Comparison of ENCODE assay signal across 15 cellular contexts in the genomic region with DNA sequence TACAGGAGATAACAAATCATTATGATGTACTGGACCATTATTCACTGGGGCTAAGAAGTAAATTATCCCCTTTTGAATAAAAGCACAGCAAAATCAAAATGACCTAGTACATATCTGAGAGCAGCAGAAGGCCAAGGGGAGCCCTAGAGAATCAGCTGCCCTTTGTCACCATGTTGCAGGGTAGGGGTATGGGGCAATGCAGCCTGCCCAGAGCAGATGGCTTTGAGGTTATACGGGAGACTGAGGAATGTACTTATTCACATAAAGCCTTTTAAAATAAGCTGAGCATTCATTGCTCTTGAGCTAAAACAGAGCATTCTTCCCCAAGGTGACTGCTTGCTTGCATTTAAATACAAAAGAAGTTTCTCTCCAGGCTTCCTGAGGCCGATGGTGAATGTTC. TPM values are rescaled to one million over a fixed set of nuclear protein-coding genes. Genes with fewer than 3 reads are reported as not detected.
DNase-seq lines count a peak whose midpoint lies in the region; ATAC-seq and TF ChIP-seq lines count a peak whose summit lies in the region.
"Had no signal": no experiment of that assay in that cellular context is flagged by ENCODE, and none has a peak within 500 bp of the region (broad histone marks: within the 10 kb centered on the region; RNA-seq: fewer than 3 reads in every experiment).

No MANE protein-coding gene starts in this region.

- no peak for TF ChIP-seq CTCF in osteocyte (IDR thresholded peaks at IDR 0.05)

- DNase-seq in T-helper 2 cell treated with Interferon-gamma antibody and Interleukin-4, amounts not matched to agents 5 μg/mL and 100 μg/mL, for 36 hours (ENCODE audit: low spot score) = no peak
- no peak for DNase-seq in T-helper 2 cell
- no peak for DNase-seq in activated naive CD4-positive, alpha-beta T cell treated with anti-CD3 and anti-CD28 coated beads, Interleukin-2, amount 50 U/mL, for 72 hours (ENCODE audit: low spot score in 2 of 2)
- DNase-seq in natural killer cell treated with Interleukin-12 subunit alpha and Interleukin-12 subunit beta and Interleukin-15 and Interleukin-18, amount 100 ng/mL, for 72 hours (ENCODE audit: low spot score) = no peak
- DNase-seq in inferior parietal cortex (ENCODE audit: extremely low spot score) = no peak
- no peak for DNase-seq in osteocyte (ENCODE audit: extremely low spot score, unreplicated experiment)
- DNase-seq: activated effector memory CD4-positive, alpha-beta T cell treated with anti-CD3 and anti-CD28 coated beads, Interleukin-2, amount 50 U/mL, for 16 hours; GM23248; IMR-90; lower lobe of right lung; NCI-H345; right lobe of liver; stimulated activated CD4-positive, alpha-beta T cell treated with anti-CD3 and anti-CD28 coated beads, Interleukin-4, amount 100 ng/mL, for 1 hour had no signal

- no peak for ATAC-seq in activated naive CD4-positive, alpha-beta T cell treated with anti-CD3 and anti-CD28 coated beads, Interleukin-2, amount 50 U/mL, for 72 hours
- ATAC-seq in natural killer cell treated with Interleukin-12 subunit alpha and Interleukin-12 subunit beta and Interleukin-15 and Interleukin-18, amount 100 ng/mL, for 72 hours = no peak
- ATAC-seq in GM18867 (IDR thresholded peaks at IDR 0.05; ENCODE audit: unreplicated experiment) = no peak
- ATAC-seq: lower lobe of right lung, right lobe of liver had no signal

- H3K4me1 Mint-ChIP-seq in T-helper 2 cell treated with Interferon-gamma antibody and Interleukin-4, amounts not matched to agents 5 μg/mL and 100 μg/mL, for 36 hours (ENCODE audit: low read depth) = peaks cover 69% of the 10 kb centered on the region
- H3K4me1 Mint-ChIP-seq in IgD-negative memory B cell (peaks cover 56 to 65% (median 57%) of the 10 kb centered on the region in 3 donors), osteocyte (ENCODE audit: unreplicated experiment) (peaks cover 37% of the 10 kb centered on the region)
- H3K4me1 Mint-ChIP-seq in natural killer cell treated with Interleukin-12 subunit alpha and Interleukin-12 subunit beta and Interleukin-15 and Interleukin-18, amount 100 ng/mL, for 72 hours (ENCODE audit: low read depth in 2 of 2) = peaks cover 57 to 78% of the 10 kb centered on the region in 2 donors

- no peaks in the 10 kb centered on the region for H3K9me3 Mint-ChIP-seq in T-helper 2 cell treated with Interferon-gamma antibody and Interleukin-4, amounts not matched to agents 5 μg/mL and 100 μg/mL, for 36 hours
- H3K9me3 Mint-ChIP-seq in IgD-negative memory B cell = no peaks in the 10 kb centered on the region
- no peaks in the 10 kb centered on the region for H3K9me3 Mint-ChIP-seq in activated naive CD4-positive, alpha-beta T cell treated with anti-CD3 and anti-CD28 coated beads, Interleukin-2, amount 50 U/mL, for 72 hours
- H3K9me3 Mint-ChIP-seq in natural killer cell treated with Interleukin-12 subunit alpha and Interleukin-12 subunit beta and Interleukin-15 and Interleukin-18, amount 100 ng/mL, for 72 hours = no peaks in the 10 kb centered on the region
- no peaks in the 10 kb centered on the region for H3K9me3 Mint-ChIP-seq in osteocyte (ENCODE audit: unreplicated experiment)

- no peaks in the 10 kb centered on the region for H3K27me3 Mint-ChIP-seq in T-helper 2 cell treated with Interferon-gamma antibody and Interleukin-4, amounts not matched to agents 5 μg/mL and 100 μg/mL, for 36 hours (ENCODE audit: low read depth)
- H3K27me3 Mint-ChIP-seq in IgD-negative memory B cell = no peaks in the 10 kb centered on the region
- no peaks in the 10 kb centered on the region for H3K27me3 Mint-ChIP-seq in natural killer cell treated with Interleukin-12 subunit alpha and Interleukin-12 subunit beta and Interleukin-15 and Interleukin-18, amount 100 ng/mL, for 72 hours
- H3K27me3 Mint-ChIP-seq in osteocyte (ENCODE audit: unreplicated experiment) = no peaks in the 10 kb centered on the region

- peaks cover 33% of the 10 kb centered on the region for H3K36me3 Mint-ChIP-seq in T-helper 2 cell treated with Interferon-gamma antibody and Interleukin-4, amounts not matched to agents 5 μg/mL and 100 μg/mL, for 36 hours (ENCODE audit: low read depth)
- H3K36me3 Mint-ChIP-seq in IgD-negative memory B cell = peaks cover 5% of the 10 kb centered on the region
- peaks cover 24 to 31% of the 10 kb centered on the region in 2 donors for H3K36me3 Mint-ChIP-seq in activated naive CD4-positive, alpha-beta T cell treated with anti-CD3 and anti-CD28 coated beads, Interleukin-2, amount 50 U/mL, for 72 hours
- H3K36me3 Mint-ChIP-seq in natural killer cell treated with Interleukin-12 subunit alpha and Interleukin-12 subunit beta and Interleukin-15 and Interleukin-18, amount 100 ng/mL, for 72 hours = peaks cover 26% of the 10 kb centered on the region
- no peaks in the 10 kb centered on the region for H3K36me3 Mint-ChIP-seq in osteocyte (ENCODE audit: unreplicated experiment)

- peak overlapping the region; percentile 72 for H3K27ac Mint-ChIP-seq in T-helper 2 cell treated with Interferon-gamma antibody and Interleukin-4, amounts not matched to agents 5 μg/mL and 100 μg/mL, for 36 hours
- peak overlapping the region; percentile 65 to 98 (median 87) for H3K27ac Mint-ChIP-seq in IgD-negative memory B cell
- H3K27ac Mint-ChIP-seq in activated naive CD4-positive, alpha-beta T cell treated with anti-CD3 and anti-CD28 coated beads, Interleukin-2, amount 50 U/mL, for 72 hours = peak overlapping the region; percentile 82 to 93
- H3K27ac Mint-ChIP-seq in natural killer cell treated with Interleukin-12 subunit alpha and Interleukin-12 subunit beta and Interleukin-15 and Interleukin-18, amount 100 ng/mL, for 72 hours = peak overlapping the region; percentile 85 to 99
- no peak overlapping the region for H3K27ac Mint-ChIP-seq in osteocyte (ENCODE audit: unreplicated experiment)

- peak overlapping the region; percentile 60 for H3K4me3 Mint-ChIP-seq in T-helper 2 cell treated with Interferon-gamma antibody and Interleukin-4, amounts not matched to agents 5 μg/mL and 100 μg/mL, for 36 hours
- H3K4me3 Mint-ChIP-seq in IgD-negative memory B cell (peak overlapping the region; percentile 80 to 99 (median 90)), osteocyte (ENCODE audit: unreplicated experiment) (no peak overlapping the region)
- peak overlapping the region; percentile 97 for H3K4me3 Mint-ChIP-seq in natural killer cell treated with Interleukin-12 subunit alpha and Interleukin-12 subunit beta and Interleukin-15 and Interleukin-18, amount 100 ng/mL, for 72 hours

RNA-seq across cellular contexts. Expression of gene TNFAIP8, which starts 2.6 kb away (rescaled TPM):
- 285 TPM for polyA plus RNA-seq in IgD-negative memory B cell
- total RNA-seq in activated naive CD4-positive, alpha-beta T cell treated with anti-CD3 and anti-CD28 coated beads, Interleukin-2, amount 50 U/mL, for 72 hours = 100 to 1,000 TPM; 110 to 146 TPM
- 100 to 1,000 TPM; 131 to 333 TPM for total RNA-seq in natural killer cell treated with Interleukin-12 subunit alpha and Interleukin-12 subunit beta and Interleukin-15 and Interleukin-18, amount 100 ng/mL, for 72 hours
- 13.3 and 14.0 TPM in 2 replicates for total RNA-seq in osteocyte
